25 cellular contexts compared by ENCODE assay signal in genomic region chr14:58740584-58740983, GRCh38.
DNase-seq lines count a peak whose midpoint lies in the region; ATAC-seq and TF ChIP-seq lines count a peak whose summit lies in the region.
"Had no signal": no experiment of that assay in that cellular context is flagged by ENCODE, and none has a peak within 500 bp of the region (broad histone marks: within the 10 kb centered on the region; RNA-seq: fewer than 3 reads in every experiment).

No MANE protein-coding gene starts in this region.

- WGBS in adrenal gland, 4 donors: 32 to 53% (median 47%) methylated on average over 3 of the region's 3 CpGs

- TF ChIP-seq POLR2A in adrenal gland (IDR thresholded peaks at IDR 0.05): no peak

- H3K4me2 ChIP-seq in parathyroid adenoma (ENCODE audit: low read length): peak overlapping the region; percentile 40
- H3K4me2 ChIP-seq: BLaER1 treated with 17β-estradiol and CSF1 and Interleukin-3, amounts not matched to agents 10 nM and 100 nM; GM23338 had no signal

- H3K27me3 ChIP-seq in adrenal gland: no peaks in the 10 kb centered on the region
- no peaks in the 10 kb centered on the region for H3K27me3 ChIP-seq in parathyroid adenoma (ENCODE audit: control insufficient read depth, insufficient read depth, low read length)
- no peaks in the 10 kb centered on the region for H3K27me3 ChIP-seq in tibial artery
- H3K27me3 ChIP-seq in HAP-1 (ENCODE audit: low read depth): no peaks in the 10 kb centered on the region
- H3K27me3 ChIP-seq: BLaER1 treated with 17β-estradiol and CSF1 and Interleukin-3, amounts not matched to agents 10 nM and 100 nM; sigmoid colon had no signal

- intact Hi-C loops in adrenal gland (cut with DNase I) (no loop called here), head of caudate nucleus (cut with DNase I) (no loop called here), tibial artery (cut with DNase I; ENCODE audit: low total_unique reads) (no loop called here)

- H3K36me3 ChIP-seq in adrenal gland (replicated peaks in 1 of 2): no peaks in the 10 kb centered on the region
- no peaks in the 10 kb centered on the region for H3K36me3 ChIP-seq in parathyroid adenoma (ENCODE audit: control insufficient read depth, insufficient read depth, low read length)
- H3K36me3 ChIP-seq in tibial artery: no peaks in the 10 kb centered on the region
- no peaks in the 10 kb centered on the region for H3K36me3 ChIP-seq in HAP-1 (replicated peaks)
- H3K36me3 ChIP-seq: BLaER1 treated with 17β-estradiol and CSF1 and Interleukin-3, amounts not matched to agents 10 nM and 100 nM; sigmoid colon had no signal

- DNase-seq in adrenal gland (peak in 5 of 7 donors; percentile 52 to 73 (median 53)), head of caudate nucleus (peak in 36 of 42 donors; percentile 15 to 76 (median 46)), tibial artery (no peak), SHP77 treated with DMSO at 0.1 percent for 48 hours (lab: John Stamatoyannopoulos, UW) (no peak), HAP-1 (ENCODE audit: low spot score in 2 of 2) (no peak)
- DNase-seq: activated gamma-delta T cell treated with Interleukin-2 at 50 U/mL for 16 hours; activated T-cell treated with anti-CD3 and anti-CD28 coated beads, Interleukin-2, amount 50 U/mL, for 24 hours; DND-41; effector CD8-positive, alpha-beta T cell; Karpas-422; kidney; MV-4-11; naive thymus-derived CD8-positive, alpha-beta T cell; NCI-H146; NCI-H510A; sigmoid colon; stimulated activated CD4-positive, alpha-beta T cell treated with anti-CD3 and anti-CD28 coated beads, Interleukin-4, amount 100 ng/mL, for 24 hours had no signal

- no peaks in the 10 kb centered on the region for H3K79me2 ChIP-seq in parathyroid adenoma

- H3K4me3 ChIP-seq in adrenal gland (no peak overlapping the region), parathyroid adenoma (ENCODE audit: low read depth, low read length) (no peak overlapping the region), tibial artery (no peak overlapping the region), HAP-1 (no peak overlapping the region)
- H3K4me3 ChIP-seq: BLaER1 treated with 17β-estradiol and CSF1 and Interleukin-3, amounts not matched to agents 10 nM and 100 nM; GM23338; sigmoid colon; SK-N-MC had no signal

- H3K9me3 ChIP-seq in adrenal gland (replicated peaks in 1 of 3) (no peaks in the 10 kb centered on the region), parathyroid adenoma (ENCODE audit: control insufficient read depth, low read length) (no peaks in the 10 kb centered on the region), tibial artery (no peaks in the 10 kb centered on the region), HAP-1 (no peaks in the 10 kb centered on the region)
- H3K9me3 ChIP-seq: sigmoid colon had no signal

- peak overlapping the region; percentile 7 for H2AFZ ChIP-seq in parathyroid adenoma

- H3K9ac ChIP-seq in parathyroid adenoma: no peak overlapping the region
- H3K9ac ChIP-seq: BLaER1 treated with 17β-estradiol and CSF1 and Interleukin-3, amounts not matched to agents 10 nM and 100 nM had no signal

- no peak overlapping the region for H3K27ac ChIP-seq in adrenal gland
- H3K27ac ChIP-seq in parathyroid adenoma: no peak overlapping the region
- H3K27ac ChIP-seq in tibial artery: peak overlapping the region; percentile 25 to 43
- H3K27ac ChIP-seq: BLaER1 treated with 17β-estradiol and CSF1 and Interleukin-3, amounts not matched to agents 10 nM and 100 nM; epithelial cell of prostate; RWPE1; sigmoid colon; SK-N-MC had no signal

- H3K4me1 ChIP-seq in adrenal gland (replicated peaks in 1 of 2): no peaks in the 10 kb centered on the region
- peaks cover 26% of the 10 kb centered on the region for H3K4me1 ChIP-seq in parathyroid adenoma
- peaks cover 0 to 29% (median 12%) of the 10 kb centered on the region in 4 donors for H3K4me1 ChIP-seq in tibial artery
- H3K4me1 ChIP-seq in HAP-1: no peaks in the 10 kb centered on the region

- in situ Hi-C loops in HAP-1 (cut with MboI; ENCODE audit: low sequenced_read_pairs): no loop called here

- ATAC-seq in GM18502 (IDR thresholded peaks at IDR 0.05; ENCODE audit: poor library complexity, unreplicated experiment): no peak
- ATAC-seq: GM23338; naive thymus-derived CD8-positive, alpha-beta T cell; stimulated activated effector memory CD8-positive, alpha-beta T cell treated with anti-CD3 and anti-CD28 coated beads, Interleukin-12 subunit alpha, Interleukin-12 subunit beta, amount 100 ng/mL, for 72 hours had no signal

- TF ChIP-seq CTCF in adrenal gland (IDR thresholded peaks at IDR 0.05) (no peak), parathyroid adenoma (IDR thresholded peaks at IDR 0.05) (no peak), tibial artery (IDR thresholded peaks at IDR 0.05) (no peak)

Comparison
In these comparisons a context has a peak if more than half of its experiments do, and no peak if none do; other contexts are left out.
1. DNase-seq: peak in adrenal gland (5 of 7) and head of caudate nucleus (36 of 42); none in tibial artery (0 of 2), SHP77 treated with DMSO at 0.1 percent for 48 hours (single experiment) and HAP-1 (0 of 2).
2. H3K27ac ChIP-seq: peak in tibial artery (2 of 2); none in adrenal gland (0 of 5) and parathyroid adenoma (single experiment).